Comparison of ENCODE assay signal across 9 cellular contexts in genomic region chr22:22348127-22348814, GRCh38.
DNase-seq lines count a peak whose midpoint lies in the region; ATAC-seq and TF ChIP-seq lines count a peak whose summit lies in the region.
"Had no signal": no experiment of that assay in that cellular context is flagged by ENCODE, and none has a peak within 500 bp of the region (broad histone marks: within the 10 kb centered on the region; RNA-seq: fewer than 3 reads in every experiment).

No MANE protein-coding gene starts in this region.

- TF ChIP-seq CTCF in gastrocnemius medialis (IDR thresholded peaks at IDR 0.05 in 4 of 5, conservative IDR thresholded peaks at IDR 0.05 in 1 of 5) (no peak), uterus (IDR thresholded peaks at IDR 0.05) (no peak)

- H3K18ac ChIP-seq in neuronal stem cell (ENCODE audit: low read length) = peak overlapping the region; percentile 54

- peak overlapping the region; percentile 66 for H3K23ac ChIP-seq in neuronal stem cell (ENCODE audit: low read depth, low read length, poor library complexity)

- no peak overlapping the region for H3K4ac ChIP-seq in neuronal stem cell (ENCODE audit: low read length)

- ATAC-seq in gastrocnemius medialis = no peak

- H3K9ac ChIP-seq in neuronal stem cell (ENCODE audit: low read depth, low read length, poor library complexity) = no peak overlapping the region

- TF ChIP-seq POLR2A in gastrocnemius medialis (IDR thresholded peaks at IDR 0.05) (no peak), uterus (IDR thresholded peaks at IDR 0.05) (no peak)

- no peak overlapping the region for H2BK5ac ChIP-seq in neuronal stem cell (ENCODE audit: low read length)

- no peak overlapping the region for H4K8ac ChIP-seq in neuronal stem cell (ENCODE audit: low read depth, low read length)

- H3K27me3 ChIP-seq in neuronal stem cell (ENCODE audit: control insufficient read depth in 3 of 3, insufficient read depth in 3 of 3, low read depth in 1 of 3, low read length in 3 of 3) = peaks cover 0 to 48% (median 5%) of the 10 kb centered on the region in 3 experiments
- H3K27me3 ChIP-seq in gastrocnemius medialis = peaks cover 0 to 6% (median 0%) of the 10 kb centered on the region in 3 donors
- H3K27me3 ChIP-seq in uterus = no peaks in the 10 kb centered on the region

- no peak overlapping the region for H2AFZ ChIP-seq in neuronal stem cell (ENCODE audit: low read length)

- no peak overlapping the region for H4K91ac ChIP-seq in neuronal stem cell (ENCODE audit: low read depth, low read length, poor library complexity)

- H2BK120ac ChIP-seq in neuronal stem cell (ENCODE audit: low read depth, low read length) = no peak overlapping the region

- H3K4me2 ChIP-seq in neuronal stem cell (ENCODE audit: insufficient read depth, low read length, poor library complexity, severe bottlenecking) = no peak overlapping the region

- no peaks in the 10 kb centered on the region for H3K79me1 ChIP-seq in neuronal stem cell (ENCODE audit: low read depth, low read length)

- no peaks in the 10 kb centered on the region for H3K9me3 ChIP-seq in neuronal stem cell (replicated peaks in 1 of 2; ENCODE audit: control insufficient read depth in 2 of 2, insufficient read depth in 1 of 2, low read depth in 1 of 2, low read length in 2 of 2)
- no peaks in the 10 kb centered on the region for H3K9me3 ChIP-seq in gastrocnemius medialis
- H3K9me3 ChIP-seq in uterus = no peaks in the 10 kb centered on the region
- H3K9me3 ChIP-seq: esophagus squamous epithelium had no signal

- in situ Hi-C loops in G401 (cut with HindIII; ENCODE audit: low sequenced_read_pairs) (no loop called here), gastrocnemius medialis (cut with MboI; ENCODE audit: low sequenced_read_pairs in 4 of 4) (no loop called here)

- no peak overlapping the region for H3K4me3 ChIP-seq in Jurkat, Clone E6-1 (ENCODE audit: low read length)
- H3K4me3 ChIP-seq in neuronal stem cell (ENCODE audit: low read length in 2 of 2) (no peak overlapping the region), gastrocnemius medialis (no peak overlapping the region), uterus (no peak overlapping the region)
- H3K4me3 ChIP-seq: esophagus squamous epithelium had no signal

- H3K36me3 ChIP-seq in neuronal stem cell (replicated peaks in 1 of 2; ENCODE audit: control insufficient read depth in 2 of 2, insufficient read depth in 2 of 2, low read length in 2 of 2) = no peaks in the 10 kb centered on the region
- no peaks in the 10 kb centered on the region for H3K36me3 ChIP-seq in gastrocnemius medialis
- H3K36me3 ChIP-seq in uterus = no peaks in the 10 kb centered on the region
- H3K36me3 ChIP-seq: esophagus squamous epithelium had no signal

- H3K27ac ChIP-seq in cingulate gyrus (ENCODE audit: low read depth, low read length) (peak overlapping the region; percentile 57), neuronal stem cell (replicated peaks; ENCODE audit: low read length) (no peak overlapping the region), gastrocnemius medialis (no peak overlapping the region), uterus (no peak overlapping the region)
- H3K27ac ChIP-seq: esophagus squamous epithelium had no signal

- H3K14ac ChIP-seq in neuronal stem cell (ENCODE audit: low read length) = no peak overlapping the region

- H3K4me1 ChIP-seq in neuronal stem cell (ENCODE audit: control insufficient read depth in 2 of 2, insufficient read depth in 1 of 2, low read depth in 1 of 2, low read length in 2 of 2) (peaks cover 4 to 12% of the 10 kb centered on the region in 2 donors), gastrocnemius medialis (no peaks in the 10 kb centered on the region), uterus (no peaks in the 10 kb centered on the region)
- H3K4me1 ChIP-seq: esophagus squamous epithelium had no signal

- no peak overlapping the region for H2BK12ac ChIP-seq in neuronal stem cell (ENCODE audit: low read length)

- no CpG with 5 or more reads among the region's 5 CpGs for WGBS in neuronal stem cell (ENCODE audit: extremely low coverage in 2 of 2, insufficient read length in 2 of 2, insufficient replicate concordance in 1 of 2), 2 donors

- intact Hi-C loops in gastrocnemius medialis (cut with DNase I; ENCODE audit: low total_unique reads) (no loop called here), uterus (cut with DNase I; ENCODE audit: low total_unique reads) (no loop called here)

- H2AK5ac ChIP-seq in neuronal stem cell (ENCODE audit: low read depth, low read length) = no peak overlapping the region

- no peak overlapping the region for H2BK15ac ChIP-seq in neuronal stem cell (ENCODE audit: low read length)

- DNase-seq in G401 (ENCODE audit: low spot score) (peak; percentile 20), neuronal stem cell (ENCODE audit: low spot score) (peak; percentile 31), gastrocnemius medialis (no peak), uterus (no peak), cerebellum (ENCODE audit: low spot score) (no peak)
- DNase-seq in Jurkat, Clone E6-1 (ENCODE audit: low read depth, low spot score) = peak; percentile 42
- DNase-seq: activated T-cell treated with anti-CD3 and anti-CD28 coated beads, Interleukin-2, amount 50 U/mL, for 24 hours; esophagus squamous epithelium had no signal

Comparison
In these comparisons a context has a peak if more than half of its experiments do, and no peak if none do; other contexts are left out.
1. DNase-seq: peak in G401 (single experiment), Jurkat, Clone E6-1 (single experiment) and neuronal stem cell (single experiment); none in gastrocnemius medialis (0 of 2), uterus (0 of 2) and cerebellum (single experiment).